Comparison of ENCODE assay signal across 8 cellular contexts in the genomic region with DNA sequence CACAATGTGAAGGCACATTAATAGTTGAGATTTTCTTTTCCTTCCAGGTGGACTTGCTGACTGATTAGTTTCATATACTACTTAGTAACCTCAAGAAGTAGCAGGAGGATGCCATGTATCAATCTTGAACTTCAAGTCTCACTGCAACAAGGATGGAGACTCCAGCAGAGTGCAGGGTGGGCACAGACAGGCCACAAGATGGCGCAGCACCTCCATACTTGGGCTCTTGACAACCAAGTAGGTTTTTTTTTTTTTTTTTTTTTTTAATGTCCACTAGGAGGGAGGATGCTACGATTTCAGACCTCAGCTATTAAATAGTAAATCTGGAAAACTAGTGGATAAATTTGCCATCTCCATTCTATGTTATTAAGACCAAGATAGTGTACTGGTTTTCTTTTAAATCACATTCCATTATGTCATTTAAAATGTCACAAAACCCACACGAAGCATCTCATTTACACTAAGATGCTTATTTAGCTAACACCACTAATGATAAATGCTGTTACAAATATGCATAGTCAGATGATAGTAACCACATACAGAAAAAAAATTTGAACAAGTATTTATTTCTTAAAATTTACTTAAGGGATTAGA. TPM values are rescaled to one million over a fixed set of nuclear protein-coding genes. Genes with fewer than 3 reads are reported as not detected.
DNase-seq lines count a peak whose midpoint lies in the region; ATAC-seq and TF ChIP-seq lines count a peak whose summit lies in the region.

No MANE protein-coding gene starts in this region.

- no peak overlapping the region for H3K27ac Mint-ChIP-seq in activated naive CD8-positive, alpha-beta T cell treated with anti-CD3 and anti-CD28 coated beads, Interleukin-2, amount 10 ng/mL, durations not matched to agents 7 days and 5 days

- H3K27me3 Mint-ChIP-seq in activated naive CD8-positive, alpha-beta T cell treated with anti-CD3 and anti-CD28 coated beads, Interleukin-2, amount 10 ng/mL, durations not matched to agents 7 days and 5 days, result no peaks in the 10 kb centered on the region

- POLR2A ChIA-PET in activated naive CD8-positive, alpha-beta T cell treated with anti-CD3 and anti-CD28 coated beads, Interleukin-2, amount 10 ng/mL, durations not matched to agents 7 days and 5 days (lab: Charles Lee), result no interaction called here

- DNase-seq in Ammon's horn (ENCODE audit: low spot score) (peak; percentile 92), NCI-H1092 (lab: John Stamatoyannopoulos, UW) (peak; percentile 32), SW 1271 (lab: John Stamatoyannopoulos, UW) (peak; percentile 55 to 87), heart left ventricle (peak; percentile 73 to 88 (median 81)), putamen (ENCODE audit: low spot score) (peak; percentile 73)
- DNase-seq in activated naive CD8-positive, alpha-beta T cell treated with anti-CD3 and anti-CD28 coated beads, Interleukin-2, amount 10 ng/mL, durations not matched to agents 7 days and 5 days, result peak; percentile 77

- peaks cover 2% of the 10 kb centered on the region for H3K4me1 Mint-ChIP-seq in activated naive CD8-positive, alpha-beta T cell treated with anti-CD3 and anti-CD28 coated beads, Interleukin-2, amount 10 ng/mL, durations not matched to agents 7 days and 5 days

- no peak overlapping the region for H3K27ac ChIP-seq in heart left ventricle

- H3K9me3 Mint-ChIP-seq in activated naive CD8-positive, alpha-beta T cell treated with anti-CD3 and anti-CD28 coated beads, Interleukin-2, amount 10 ng/mL, durations not matched to agents 7 days and 5 days, result no peaks in the 10 kb centered on the region

- peaks cover 0 to 7% (median 0%) of the 10 kb centered on the region in 12 donors for H3K4me1 ChIP-seq in heart left ventricle

- H3K36me3 Mint-ChIP-seq in activated naive CD8-positive, alpha-beta T cell treated with anti-CD3 and anti-CD28 coated beads, Interleukin-2, amount 10 ng/mL, durations not matched to agents 7 days and 5 days, result peaks cover 4% of the 10 kb centered on the region

- ATAC-seq in GM19463 (IDR thresholded peaks at IDR 0.05; ENCODE audit: unreplicated experiment), result peak; percentile 72
- peak; percentile 67 for ATAC-seq in activated naive CD8-positive, alpha-beta T cell treated with anti-CD3 and anti-CD28 coated beads, Interleukin-2, amount 10 ng/mL, durations not matched to agents 7 days and 5 days (ENCODE audit: low read depth)
- peak; percentile 66 to 84 (median 82) for ATAC-seq in heart left ventricle
- no peak for ATAC-seq in GM19328 (IDR thresholded peaks at IDR 0.05; ENCODE audit: unreplicated experiment)

- no peak for TF ChIP-seq POLR2A in heart left ventricle (IDR thresholded peaks at IDR 0.05)

- 25 to 28% (median 27%) methylated on average over 3 of the region's 3 CpGs for WGBS in heart left ventricle, 4 donors

- no peak overlapping the region for H3K4me3 ChIP-seq in heart left ventricle

- no peaks in the 10 kb centered on the region for H3K27me3 ChIP-seq in heart left ventricle

- TF ChIP-seq CTCF in heart left ventricle (IDR thresholded peaks at IDR 0.05), result peak; percentile 78 to 94 (median 87)

- H3K9me3 ChIP-seq in heart left ventricle, result no peaks in the 10 kb centered on the region

- intact Hi-C loops in heart left ventricle (cut with DNase I), result loop anchor here in 9 of 10 donors (1.0 to 10.0 kb wide), 8 partner anchors 41 to 919 kb away; no protein-coding TSS in a partner anchor

- H3K4me3 Mint-ChIP-seq in activated naive CD8-positive, alpha-beta T cell treated with anti-CD3 and anti-CD28 coated beads, Interleukin-2, amount 10 ng/mL, durations not matched to agents 7 days and 5 days, result no peak overlapping the region

- H3K36me3 ChIP-seq in heart left ventricle, result peaks cover 0 to 62% (median 48%) of the 10 kb centered on the region in 9 donors

RNA-seq across cellular contexts. Expression of a gene that starts 58.6 kb away (rescaled TPM):
- total RNA-seq in activated naive CD8-positive, alpha-beta T cell treated with anti-CD3 and anti-CD28 coated beads, Interleukin-2, amount 10 ng/mL, durations not matched to agents 7 days and 5 days, result 10 to 100 TPM; 46.1 to 48.9 TPM
- total RNA-seq in heart left ventricle, result 100 to 1,000 TPM; 106 to 239 (median 160) TPM
- 10 to 100 TPM; 24.6 to 52.4 TPM for polyA plus RNA-seq in heart left ventricle

Comparison
In these comparisons a context has a peak if more than half of its experiments do, and no peak if none do; other contexts are left out.
1. DNase-seq: peak in every context shown above with its lines; median percentile 92 in Ammon's horn; 81 in heart left ventricle; 77 in activated naive CD8-positive, alpha-beta T cell treated with anti-CD3 and anti-CD28 coated beads, Interleukin-2, amount 10 ng/mL, durations not matched to agents 7 days and 5 days; 73 in putamen; 71 in SW 1271; 32 in NCI-H1092.